21 cellular contexts compared by ENCODE assay signal in the genomic region with DNA sequence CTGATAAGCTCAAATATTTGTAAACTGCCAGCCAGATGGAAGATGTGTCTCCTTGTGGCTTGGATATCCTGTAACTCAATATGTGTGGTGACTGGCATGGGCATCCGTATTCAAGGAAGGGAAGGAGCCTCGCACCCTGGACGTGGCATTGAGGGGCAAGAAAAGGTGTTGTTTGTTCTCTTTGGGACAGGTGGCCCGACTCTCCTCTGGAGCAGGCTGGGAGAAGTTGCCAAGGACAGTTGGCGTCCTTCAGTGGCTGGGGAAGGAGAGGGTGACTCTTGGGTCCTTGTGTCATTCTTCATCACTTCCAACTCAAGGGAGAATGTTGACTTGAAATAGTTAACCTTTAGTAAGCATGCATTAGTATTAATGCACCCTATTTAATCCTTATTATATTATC.
"Had no signal": no experiment of that assay in that cellular context is flagged by ENCODE, and none has a peak within 500 bp of the region (broad histone marks: within the 10 kb centered on the region; RNA-seq: fewer than 3 reads in every experiment).

No MANE protein-coding gene starts in this region.

- H3K9me3 Mint-ChIP-seq: activated naive CD8-positive, alpha-beta T cell treated with anti-CD3 and anti-CD28 coated beads, Interleukin-2, amount 10 ng/mL, durations not matched to agents 7 days and 5 days; activated T-helper 2 cell treated with anti-CD3 and anti-CD28 coated beads, Interferon-gamma antibody, Interleukin-2, Interleukin-4, amounts not matched to agents 10 μg/mL and 5 μg/mL and 100 μg/mL, durations not matched to agents 14 hours and 24 hours and 36 hours; central memory CD8-positive, alpha-beta T cell; memory B cell; T-helper 2 cell treated with Interferon-gamma antibody and Interleukin-4, amounts not matched to agents 5 μg/mL and 100 μg/mL, for 36 hours; WTC11 had no signal

- H3K27ac ChIP-seq: pancreas, SK-N-MC had no signal

- H3K36me3 ChIP-seq: pancreas had no signal

- H3K4me3 ChIP-seq: pancreas, SK-N-MC had no signal

- ATAC-seq: activated CD4-positive, alpha-beta T cell treated with anti-CD3 and anti-CD28 coated beads for 36 hours; naive thymus-derived CD4-positive, alpha-beta T cell; pancreas; stimulated activated naive CD8-positive, alpha-beta T cell treated with anti-CD3 and anti-CD28 coated beads, Interleukin-15, Interleukin-2, amounts not matched to agents 100 U/mL and 50 U/mL, for 24 hours; WTC11 had no signal

- H3K27me3 Mint-ChIP-seq: brain had no signal

- DNase-seq: activated CD4-positive, alpha-beta T cell treated with anti-CD3 and anti-CD28 coated beads for 36 hours; activated CD4-positive, alpha-beta T cell treated with anti-CD3 and anti-CD28 coated beads, Interleukin-2, amount 50 U/mL, for 48 hours; activated naive CD4-positive, alpha-beta T cell treated with Interleukin-2 at 50 U/mL for 16 hours; activated naive CD8-positive, alpha-beta T cell treated with anti-CD3 and anti-CD28 coated beads, Interleukin-2, amount 10 ng/mL, durations not matched to agents 7 days and 5 days; activated T-cell treated with anti-CD3 and anti-CD28 coated beads, Interleukin-2, amount 50 U/mL, for 1 hour; amygdala; cortex of kidney; erythroblast; head of caudate nucleus; naive thymus-derived CD4-positive, alpha-beta T cell; pancreas; stimulated activated CD4-positive, alpha-beta T cell treated with anti-CD3 and anti-CD28 coated beads, Interleukin-12 subunit alpha, Interleukin-12 subunit beta, amount 100 ng/mL, for 4 hours; stimulated activated CD4-positive, alpha-beta T cell treated with anti-CD3 and anti-CD28 coated beads, Interleukin-2, amount 100 ng/mL, for 24 hours; stimulated activated naive CD8-positive, alpha-beta T cell treated with anti-CD3 and anti-CD28 coated beads, Interleukin-15, Interleukin-2, amounts not matched to agents 100 U/mL and 50 U/mL, for 24 hours had no signal

- H3K9me3 ChIP-seq: pancreas had no signal

- H3K27ac Mint-ChIP-seq: activated CD4-positive, alpha-beta T cell treated with anti-CD3 and anti-CD28 coated beads for 36 hours; activated naive CD8-positive, alpha-beta T cell treated with anti-CD3 and anti-CD28 coated beads, Interleukin-2, amount 10 ng/mL, durations not matched to agents 7 days and 5 days; activated T-helper 2 cell treated with anti-CD3 and anti-CD28 coated beads, Interferon-gamma antibody, Interleukin-2, Interleukin-4, amounts not matched to agents 10 μg/mL and 5 μg/mL and 100 μg/mL, durations not matched to agents 14 hours and 24 hours and 36 hours; brain; memory B cell; naive thymus-derived CD4-positive, alpha-beta T cell; T-helper 2 cell treated with Interferon-gamma antibody and Interleukin-4, amounts not matched to agents 5 μg/mL and 100 μg/mL, for 36 hours; WTC11 had no signal

- H3K27me3 ChIP-seq: pancreas had no signal

- H3K4me3 Mint-ChIP-seq: activated CD4-positive, alpha-beta T cell treated with anti-CD3 and anti-CD28 coated beads for 36 hours; activated naive CD8-positive, alpha-beta T cell treated with anti-CD3 and anti-CD28 coated beads, Interleukin-2, amount 10 ng/mL, durations not matched to agents 7 days and 5 days; brain; central memory CD8-positive, alpha-beta T cell; memory B cell; naive thymus-derived CD4-positive, alpha-beta T cell; T-helper 2 cell treated with Interferon-gamma antibody and Interleukin-4, amounts not matched to agents 5 μg/mL and 100 μg/mL, for 36 hours; WTC11 had no signal

- H3K4me1 Mint-ChIP-seq: memory B cell had no signal

- H3K36me3 Mint-ChIP-seq: activated naive CD8-positive, alpha-beta T cell treated with anti-CD3 and anti-CD28 coated beads, Interleukin-2, amount 10 ng/mL, durations not matched to agents 7 days and 5 days; memory B cell; naive thymus-derived CD4-positive, alpha-beta T cell; WTC11 had no signal

- H3K4me1 ChIP-seq: pancreas had no signal
